In the genomic region with DNA sequence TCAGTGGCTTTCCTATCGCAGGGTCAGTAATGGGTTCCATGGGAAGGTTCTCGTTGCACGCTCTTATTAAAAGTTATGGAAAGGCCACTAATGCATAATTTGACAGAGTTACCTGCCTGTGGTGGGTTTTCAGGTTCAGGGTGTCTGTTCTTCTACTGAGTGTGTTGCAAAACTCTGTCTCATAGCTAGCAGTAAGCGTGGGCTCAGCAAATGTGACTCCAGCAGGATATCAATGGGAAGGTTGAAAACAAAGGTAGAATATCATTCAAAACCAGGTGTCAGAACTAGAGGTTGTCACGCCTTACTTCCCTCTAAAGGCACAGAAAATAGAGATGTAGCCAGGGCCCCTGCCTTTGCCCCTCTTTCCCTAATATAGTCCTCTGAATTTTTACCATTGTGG, we compare ENCODE assay signal across 25 cellular contexts. TPM values are rescaled to one million over a fixed set of nuclear protein-coding genes. Genes with fewer than 3 reads are reported as not detected.
A peak's percentile ranks its signal among the peaks of the same experiment; 100 is the strongest.
DNase-seq lines count a peak whose midpoint lies in the region; TF ChIP-seq lines count a peak whose summit lies in the region.
"Had no signal": no experiment of that assay in that cellular context is flagged by ENCODE, and none has a peak within 500 bp of the region (broad histone marks: within the 10 kb centered on the region; RNA-seq: fewer than 3 reads in every experiment).

No MANE protein-coding gene starts in this region.

- 95 to 96% methylated on average over 5 of the region's 5 CpGs for WGBS in sigmoid colon, 2 donors

- H3K36me3 Mint-ChIP-seq in nephron progenitor cell (ENCODE audit: low read depth): peaks cover 60% of the 10 kb centered on the region

- H3K9me3 Mint-ChIP-seq in nephron progenitor cell: no peaks in the 10 kb centered on the region
- H3K9me3 Mint-ChIP-seq: CD14-positive monocyte; CD4-positive, alpha-beta memory T cell; CD4-positive, CD25-positive, alpha-beta regulatory T cell; CD8-positive, alpha-beta memory T cell had no signal

- no peaks in the 10 kb centered on the region for H3K27me3 ChIP-seq in dorsolateral prefrontal cortex
- H3K27me3 ChIP-seq in sigmoid colon: no peaks in the 10 kb centered on the region
- H3K27me3 ChIP-seq: BE2C, BLaER1 had no signal

- no peak overlapping the region for H3K4me3 Mint-ChIP-seq in nephron progenitor cell
- H3K4me3 Mint-ChIP-seq: CD14-positive monocyte; CD4-positive, alpha-beta memory T cell; CD4-positive, CD25-positive, alpha-beta regulatory T cell; CD8-positive, alpha-beta memory T cell had no signal

- intact Hi-C loops in dorsolateral prefrontal cortex (cut with DNase I): no loop called here
- intact Hi-C loops in sigmoid colon (cut with DNase I): no loop called here

- TF ChIP-seq POLR2A in sigmoid colon (IDR thresholded peaks at IDR 0.05): no peak

- no peaks in the 10 kb centered on the region for H3K4me1 ChIP-seq in sigmoid colon
- H3K4me1 ChIP-seq: A549, BLaER1 had no signal

- H3K9me3 ChIP-seq in sigmoid colon: no peaks in the 10 kb centered on the region
- H3K9me3 ChIP-seq: A549, BE2C, BLaER1 had no signal

- H3K27ac ChIP-seq in caudate nucleus (ENCODE audit: low read depth, low read length): peak overlapping the region; percentile 85
- H3K27ac ChIP-seq in dorsolateral prefrontal cortex: peak overlapping the region in 43 of 59 donors; percentile 70 to 98 (median 91)
- peak overlapping the region; percentile 80 for H3K27ac ChIP-seq in temporal lobe (ENCODE audit: low read depth, low read length)
- no peak overlapping the region for H3K27ac ChIP-seq in sigmoid colon
- H3K27ac ChIP-seq: 22Rv1, A549, BLaER1 had no signal

- peak overlapping the region; percentile 32 for H3K27ac Mint-ChIP-seq in nephron progenitor cell
- H3K27ac Mint-ChIP-seq: CD4-positive, CD25-positive, alpha-beta regulatory T cell; CD8-positive, alpha-beta memory T cell had no signal

- no peaks in the 10 kb centered on the region for H3K27me3 Mint-ChIP-seq in nephron progenitor cell (ENCODE audit: low read depth, poor library complexity)
- H3K27me3 Mint-ChIP-seq: CD4-positive, alpha-beta memory T cell; CD4-positive, CD25-positive, alpha-beta regulatory T cell; CD8-positive, alpha-beta memory T cell had no signal

- no peaks in the 10 kb centered on the region for H3K4me1 Mint-ChIP-seq in nephron progenitor cell
- H3K4me1 Mint-ChIP-seq: CD14-positive monocyte; CD4-positive, CD25-positive, alpha-beta regulatory T cell; CD8-positive, alpha-beta memory T cell had no signal

- H3K4me3 ChIP-seq in dorsolateral prefrontal cortex: no peak overlapping the region
- no peak overlapping the region for H3K4me3 ChIP-seq in sigmoid colon
- H3K4me3 ChIP-seq: A549, BLaER1, GM12878 had no signal

- TF ChIP-seq EP300 in sigmoid colon (IDR thresholded peaks at IDR 0.05): no peak

- DNase-seq in caudate nucleus (lab: John Stamatoyannopoulos, UW) (peak in 20 of 61 donors; percentile 9 to 73 (median 23)), dorsolateral prefrontal cortex (no peak), nephron progenitor cell (no peak), OCI-M2 (lab: John Stamatoyannopoulos, UW; ENCODE audit: unreplicated experiment) (no peak), sigmoid colon (no peak), AG08395 (ENCODE audit: low spot score) (no peak)
- DNase-seq: BE2C; C1 segment of cervical spinal cord; CD4-positive, alpha-beta memory T cell; CD4-positive, CD25-positive, alpha-beta regulatory T cell; CD8-positive, alpha-beta memory T cell; COR-L47; DMS 273 treated with DMSO at 0.1 percent for 48 hours; DMS153; DMS53; DMS79; DND-41; EL; GDM1 had no signal

- H3K36me3 ChIP-seq in sigmoid colon: peaks cover 36 to 100% (median 85%) of the 10 kb centered on the region in 4 donors

- no peak for TF ChIP-seq CTCF in dorsolateral prefrontal cortex (IDR thresholded peaks at IDR 0.05 in 54 of 56, conservative IDR thresholded peaks at IDR 0.05 in 2 of 56; ENCODE audit: low read depth in 1 of 56, partially characterized antibody in 56 of 56)
- TF ChIP-seq CTCF in nephron progenitor cell (IDR thresholded peaks at IDR 0.05): no peak
- no peak for TF ChIP-seq CTCF in sigmoid colon (IDR thresholded peaks at IDR 0.05)

RNA-seq across cellular contexts. Expression of a gene that starts 24.9 kb away (rescaled TPM):
- 10 to 100 TPM; 39.2 to 68.5 (median 52.9) TPM for total RNA-seq in dorsolateral prefrontal cortex
- 21.6 TPM for total RNA-seq in temporal lobe
- total RNA-seq in sigmoid colon: 10 to 100 TPM; 48.4 to 67.7 (median 56.2) TPM
- 10 to 100 TPM; 15.3 to 20.8 (median 16.2) TPM for polyA plus RNA-seq in sigmoid colon

RNA-seq across cellular contexts. Expression of a gene that starts 25.2 kb away (rescaled TPM):
- total RNA-seq in dorsolateral prefrontal cortex (10 to 100 TPM; 32.1 to 62.5 (median 42.9) TPM), temporal lobe (39.6 TPM), sigmoid colon (100 to 1,000 TPM in 2 of 4 donors, 10 to 100 TPM in 2; 82.8 to 123 (median 101) TPM)
- polyA plus RNA-seq in sigmoid colon: 10 to 100 TPM; 53.5 to 79.8 (median 54.2) TPM

Comparison
In these comparisons a context has a peak if more than half of its experiments do, and no peak if none do; other contexts are left out.
1. H3K27ac ChIP-seq: peak in caudate nucleus (single experiment), dorsolateral prefrontal cortex (43 of 59) and temporal lobe (single experiment); none in sigmoid colon (0 of 4).